1 cellular context compared by ENCODE assay signal in genomic region chr2:85327757-85328617, GRCh38.
TF ChIP-seq lines count a peak whose summit lies in the region.

Gene TGOLN2, minus strand, starts transcription at chr2:85327989. Its CDS starts 27 bp downstream, at chr2:85327962.

TF ChIP-seq in A549, 52 proteins besides CTCF, POLR2A, EP300 and RAD21 (continued from another document):
- no peak for TF ChIP-seq MAZ (IDR thresholded peaks at IDR 0.05; ENCODE audit: borderline replicate concordance, low read depth, low read length)
- no peak for TF ChIP-seq RNF2 (IDR thresholded peaks at IDR 0.05; ENCODE audit: borderline replicate concordance, low read depth)
- peak; percentile 96 to 99 for TF ChIP-seq JUN (IDR thresholded peaks at IDR 0.05)
- no peak for TF ChIP-seq KDM5A (IDR thresholded peaks at IDR 0.05)
- TF ChIP-seq HOXB13 (CRISPR knock-in tag; IDR thresholded peaks at IDR 0.05; ENCODE audit: low read depth) = peak; percentile 62; the same call in 1 of the 2 replicates
- TF ChIP-seq RARB (CRISPR knock-in tag; IDR thresholded peaks at IDR 0.05) = peak; percentile 77
- TF ChIP-seq CHD4 (IDR thresholded peaks at IDR 0.05; ENCODE audit: borderline replicate concordance) = no peak
- no peak for TF ChIP-seq HDAC2 (IDR thresholded peaks at IDR 0.05)
- no peak for TF ChIP-seq BHLHE40 (IDR thresholded peaks at IDR 0.05; ENCODE audit: low read depth, low read length)
- TF ChIP-seq CHD2 (IDR thresholded peaks at IDR 0.05; ENCODE audit: low read length, partially characterized antibody) = peak; percentile 96
- peak; percentile 16 for TF ChIP-seq MAFK (IDR thresholded peaks at IDR 0.05; ENCODE audit: partially characterized antibody)
- TF ChIP-seq ZC3H11A (IDR thresholded peaks at IDR 0.05) = no peak
- TF ChIP-seq BCL3 (IDR thresholded peaks at IDR 0.05) = peak; percentile 99
- TF ChIP-seq CBX2 (IDR thresholded peaks at IDR 0.05; ENCODE audit: borderline replicate concordance, low read depth) = no peak
- TF ChIP-seq HES2 (IDR thresholded peaks at IDR 0.05) = no peak
- TF ChIP-seq NR3C1 (IDR thresholded peaks at IDR 0.05) = no peak
- TF ChIP-seq ATOH8 (CRISPR knock-in tag; IDR thresholded peaks at IDR 0.05; ENCODE audit: low read depth) = 0 out of 2 replicates have a peak, but pooled peaks have one; percentile 14
- no peak for TF ChIP-seq ZSCAN20 (CRISPR knock-in tag; IDR thresholded peaks at IDR 0.05)
- peak; percentile 96 for TF ChIP-seq REST (IDR thresholded peaks at IDR 0.05)
- TF ChIP-seq ELK1 (IDR thresholded peaks at IDR 0.05; ENCODE audit: low read depth, low read length) = no peak
- TF ChIP-seq CBX8 (IDR thresholded peaks at IDR 0.05) = no peak
- no peak for TF ChIP-seq EHMT2 (IDR thresholded peaks at IDR 0.05; ENCODE audit: low read depth)
- no peak for TF ChIP-seq TFCP2L1 (CRISPR knock-in tag; IDR thresholded peaks at IDR 0.05)
- peak; percentile 40; the same call in 1 of the 2 replicates for TF ChIP-seq HOXB5 (CRISPR knock-in tag; IDR thresholded peaks at IDR 0.05)
- TF ChIP-seq FOXS1 (CRISPR knock-in tag; IDR thresholded peaks at IDR 0.05) = no peak
- no peak for TF ChIP-seq FOSL2 (IDR thresholded peaks at IDR 0.05)
- no peak for TF ChIP-seq FOSL2 (CRISPR knock-in tag; IDR thresholded peaks at IDR 0.05)
